Comparison of ENCODE assay signal across 19 cellular contexts in the genomic region with DNA sequence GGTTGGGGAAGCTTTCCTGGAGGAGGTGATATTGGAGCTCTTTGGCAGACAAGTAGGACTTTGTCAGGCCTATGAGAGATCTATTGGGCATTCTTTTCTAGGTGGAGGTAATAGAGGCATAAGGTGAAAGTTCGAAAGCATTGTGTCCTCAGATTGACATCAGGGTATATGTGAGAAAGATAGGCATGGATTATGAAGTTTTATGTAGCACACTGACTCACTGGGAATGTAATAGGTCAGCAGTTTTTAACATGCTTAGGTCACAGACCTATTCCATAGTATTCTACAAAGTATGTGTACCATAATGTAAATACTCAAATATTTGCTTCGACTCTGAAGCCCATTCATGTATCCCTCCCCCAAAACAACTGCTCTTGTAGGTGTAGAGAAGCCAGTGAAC. TPM values are rescaled to one million over a fixed set of nuclear protein-coding genes. Genes with fewer than 3 reads are reported as not detected.
DNase-seq lines count a peak whose midpoint lies in the region; ATAC-seq and TF ChIP-seq lines count a peak whose summit lies in the region.
"Had no signal": no experiment of that assay in that cellular context is flagged by ENCODE, and none has a peak within 500 bp of the region (broad histone marks: within the 10 kb centered on the region; RNA-seq: fewer than 3 reads in every experiment).

No MANE protein-coding gene starts in this region.

- no peaks in the 10 kb centered on the region for H3K27me3 Mint-ChIP-seq in stimulated activated naive CD8-positive, alpha-beta T cell treated with anti-CD3 and anti-CD28 coated beads, Interleukin-15, Interleukin-2, amounts not matched to agents 100 ng/mL and 50 ng/mL, for 24 hours
- no peaks in the 10 kb centered on the region for H3K27me3 Mint-ChIP-seq in stimulated activated naive CD8-positive, alpha-beta T cell treated with anti-CD3 and anti-CD28 coated beads, Interleukin-15, amount 100 ng/mL, for 72 hours
- H3K27me3 Mint-ChIP-seq in activated T-helper 17 cell treated with anti-CD3 and anti-CD28 coated beads, Interleukin-2, amount 50 U/mL, for 72 hours, result no peaks in the 10 kb centered on the region
- H3K27me3 Mint-ChIP-seq: CD4-positive, CD25-positive, alpha-beta regulatory T cell had no signal

- H3K36me3 Mint-ChIP-seq in stimulated activated naive CD8-positive, alpha-beta T cell treated with anti-CD3 and anti-CD28 coated beads, Interleukin-15, Interleukin-2, amounts not matched to agents 100 ng/mL and 50 ng/mL, for 24 hours (ENCODE audit: low read depth), result peaks cover 73% of the 10 kb centered on the region
- peaks cover 83% of the 10 kb centered on the region for H3K36me3 Mint-ChIP-seq in activated T-helper 17 cell treated with anti-CD3 and anti-CD28 coated beads, Interleukin-2, amount 50 U/mL, for 72 hours (ENCODE audit: low read depth)

- no peak for ATAC-seq in stimulated activated naive CD8-positive, alpha-beta T cell treated with anti-CD3 and anti-CD28 coated beads, Interleukin-15, amount 100 ng/mL, for 72 hours
- no peak for ATAC-seq in activated T-helper 17 cell treated with anti-CD3 and anti-CD28 coated beads, Interleukin-2, amount 50 U/mL, for 72 hours (replicated peaks)
- ATAC-seq in GM18517 (IDR thresholded peaks at IDR 0.05; ENCODE audit: unreplicated experiment) (no peak), HG03196 (IDR thresholded peaks at IDR 0.05; ENCODE audit: unreplicated experiment) (no peak)

- peak overlapping the region; percentile 1 for H3K27ac Mint-ChIP-seq in stimulated activated naive CD8-positive, alpha-beta T cell treated with anti-CD3 and anti-CD28 coated beads, Interleukin-15, Interleukin-2, amounts not matched to agents 100 ng/mL and 50 ng/mL, for 24 hours
- no peak overlapping the region for H3K27ac Mint-ChIP-seq in stimulated activated naive CD8-positive, alpha-beta T cell treated with anti-CD3 and anti-CD28 coated beads, Interleukin-15, amount 100 ng/mL, for 72 hours
- H3K27ac Mint-ChIP-seq in activated T-helper 17 cell treated with anti-CD3 and anti-CD28 coated beads, Interleukin-2, amount 50 U/mL, for 72 hours, result peak overlapping the region; percentile 10

- no peaks in the 10 kb centered on the region for H3K9me3 Mint-ChIP-seq in stimulated activated naive CD8-positive, alpha-beta T cell treated with anti-CD3 and anti-CD28 coated beads, Interleukin-15, Interleukin-2, amounts not matched to agents 100 ng/mL and 50 ng/mL, for 24 hours
- peaks cover 0 to 4% of the 10 kb centered on the region in 2 donors for H3K9me3 Mint-ChIP-seq in stimulated activated naive CD8-positive, alpha-beta T cell treated with anti-CD3 and anti-CD28 coated beads, Interleukin-15, amount 100 ng/mL, for 72 hours
- H3K9me3 Mint-ChIP-seq in activated T-helper 17 cell treated with anti-CD3 and anti-CD28 coated beads, Interleukin-2, amount 50 U/mL, for 72 hours, result no peaks in the 10 kb centered on the region

- H3K4me1 Mint-ChIP-seq in stimulated activated naive CD8-positive, alpha-beta T cell treated with anti-CD3 and anti-CD28 coated beads, Interleukin-15, Interleukin-2, amounts not matched to agents 100 ng/mL and 50 ng/mL, for 24 hours (ENCODE audit: low read depth), result peaks cover 25% of the 10 kb centered on the region
- H3K4me1 Mint-ChIP-seq in stimulated activated naive CD8-positive, alpha-beta T cell treated with anti-CD3 and anti-CD28 coated beads, Interleukin-15, amount 100 ng/mL, for 72 hours, result peaks cover 26% of the 10 kb centered on the region
- peaks cover 28% of the 10 kb centered on the region for H3K4me1 Mint-ChIP-seq in activated T-helper 17 cell treated with anti-CD3 and anti-CD28 coated beads, Interleukin-2, amount 50 U/mL, for 72 hours

- H3K4me3 ChIP-seq in fibroblast of villous mesenchyme (ENCODE audit: low read depth, low read length), result no peak overlapping the region
- H3K4me3 ChIP-seq: GM23248, HAP-1, PC-9 had no signal

- no peak for DNase-seq in stimulated activated naive CD8-positive, alpha-beta T cell treated with anti-CD3 and anti-CD28 coated beads, Interleukin-15, amount 100 ng/mL, for 72 hours
- peak; percentile 25 for DNase-seq in fibroblast of villous mesenchyme (ENCODE audit: low read depth)
- no peak for DNase-seq in stimulated activated CD4-positive, alpha-beta T cell treated with anti-CD3 and anti-CD28 coated beads, Interleukin-4, amount 100 ng/mL, for 1 hour
- DNase-seq: CD4-positive, CD25-positive, alpha-beta regulatory T cell; EL; GM23248; NCI-H1092 treated with DMSO at 0.1 percent for 48 hours; NCI-H1436 treated with DMSO at 0.1 percent for 48 hours; NCI-H1930; NCI-H510A; NCI-H748 treated with DMSO at 0.1 percent for 48 hours; PC-9; RPMI8226; SHP77 had no signal

- no peak overlapping the region for H3K4me3 Mint-ChIP-seq in stimulated activated naive CD8-positive, alpha-beta T cell treated with anti-CD3 and anti-CD28 coated beads, Interleukin-15, Interleukin-2, amounts not matched to agents 100 ng/mL and 50 ng/mL, for 24 hours
- no peak overlapping the region for H3K4me3 Mint-ChIP-seq in stimulated activated naive CD8-positive, alpha-beta T cell treated with anti-CD3 and anti-CD28 coated beads, Interleukin-15, amount 100 ng/mL, for 72 hours
- H3K4me3 Mint-ChIP-seq in activated T-helper 17 cell treated with anti-CD3 and anti-CD28 coated beads, Interleukin-2, amount 50 U/mL, for 72 hours, result no peak overlapping the region
- H3K4me3 Mint-ChIP-seq: CD4-positive, CD25-positive, alpha-beta regulatory T cell had no signal

- no peak for TF ChIP-seq CTCF in fibroblast of villous mesenchyme (IDR thresholded peaks at IDR 0.05; ENCODE audit: insufficient read depth, low read depth, low read length)

RNA-seq across cellular contexts. Expression of gene HIKESHI, which starts 11.8 kb away (rescaled TPM):
- total RNA-seq in activated T-helper 17 cell treated with anti-CD3 and anti-CD28 coated beads, Interleukin-2, amount 50 U/mL, for 72 hours, result 10 to 100 TPM; 36.2 to 48.1 TPM
- total RNA-seq in fibroblast of villous mesenchyme, result 74.4 and 101 TPM in 2 replicates

Comparison
In these comparisons a context has a peak if more than half of its experiments do, and no peak if none do; other contexts are left out.
1. H3K27ac Mint-ChIP-seq: peak in stimulated activated naive CD8-positive, alpha-beta T cell treated with anti-CD3 and anti-CD28 coated beads, Interleukin-15, Interleukin-2, amounts not matched to agents 100 ng/mL and 50 ng/mL, for 24 hours (single experiment) and activated T-helper 17 cell treated with anti-CD3 and anti-CD28 coated beads, Interleukin-2, amount 50 U/mL, for 72 hours (single experiment); none in stimulated activated naive CD8-positive, alpha-beta T cell treated with anti-CD3 and anti-CD28 coated beads, Interleukin-15, amount 100 ng/mL, for 72 hours (0 of 2).